Comparison of ENCODE assay signal across 8 cellular contexts in genomic region chr20:20780127-20780822, GRCh38.
DNase-seq lines count a peak whose midpoint lies in the region; ATAC-seq and TF ChIP-seq lines count a peak whose summit lies in the region.

No MANE protein-coding gene starts in this region.

- DNase-seq in KG1 (lab: John Stamatoyannopoulos, UW) (peak; percentile 80), adipocyte (ENCODE audit: low read depth) (peak; percentile 47), left lung (peak; percentile 88 to 93), epidermal melanocyte (ENCODE audit: insufficient read length, low spot score) (no peak), D341Med (ENCODE audit: low spot score) (no peak), GOT3 (lab: John Stamatoyannopoulos, UW) (no peak)

- H3K9ac ChIP-seq in adipocyte (ENCODE audit: low read length), result peak overlapping the region; percentile 25

- H3K9me3 ChIP-seq in adipocyte (ENCODE audit: control insufficient read depth, low read length), result no peaks in the 10 kb centered on the region
- no peaks in the 10 kb centered on the region for H3K9me3 ChIP-seq in left lung

- H3K27ac ChIP-seq in left lung, result peak overlapping the region in 1 of 2 donors; percentile 85

- H3K36me3 ChIP-seq in adipocyte (ENCODE audit: control insufficient read depth, insufficient read depth, low read length, severe bottlenecking) (no peaks in the 10 kb centered on the region), left lung (no peaks in the 10 kb centered on the region)

- ATAC-seq in GM19467 (IDR thresholded peaks at IDR 0.05; ENCODE audit: unreplicated experiment) (peak; percentile 84), left lung (peak; percentile 94), HG03108 (IDR thresholded peaks at IDR 0.05; ENCODE audit: unreplicated experiment) (no peak)

- intact Hi-C loops in left lung (cut with DNase I), result no loop called here

- TF ChIP-seq CTCF in left lung (IDR thresholded peaks at IDR 0.05), result no peak

- H3K4me3 ChIP-seq in adipocyte (ENCODE audit: low read length), result peak overlapping the region; percentile 44
- no peak overlapping the region for H3K4me3 ChIP-seq in left lung

- H3K4me1 ChIP-seq in adipocyte (ENCODE audit: control insufficient read depth, insufficient read depth, low read length), result peaks cover 43% of the 10 kb centered on the region
- H3K4me1 ChIP-seq in left lung, result peaks cover 3 to 39% of the 10 kb centered on the region in 2 donors

- peaks cover 3% of the 10 kb centered on the region for H3K27me3 ChIP-seq in adipocyte (replicated peaks; ENCODE audit: control insufficient read depth, insufficient read depth, low read length)
- H3K27me3 ChIP-seq in left lung, result no peaks in the 10 kb centered on the region

Comparison
In these comparisons a context has a peak if more than half of its experiments do, and no peak if none do; other contexts are left out.
1. DNase-seq: peak in KG1 (single experiment), adipocyte (single experiment) and left lung (2 of 2); none in epidermal melanocyte (single experiment), D341Med (single experiment) and GOT3 (single experiment).